24 cellular contexts compared by ENCODE assay signal in genomic region chr3:120823156-120823555, GRCh38.
"Had no signal": no experiment of that assay in that cellular context is flagged by ENCODE, and none has a peak within 500 bp of the region (broad histone marks: within the 10 kb centered on the region; RNA-seq: fewer than 3 reads in every experiment).

No MANE protein-coding gene starts in this region.

- H3K27me3 ChIP-seq: ascending aorta, breast epithelium, neutrophil, ovary, upper lobe of right lung had no signal

- H3K27ac Mint-ChIP-seq: activated CD4-positive, alpha-beta T cell treated with anti-CD3 and anti-CD28 coated beads, Interleukin-2, amount 10 ng/mL, durations not matched to agents 7 days and 5 days; activated CD8-positive, alpha-beta T cell treated with anti-CD3 and anti-CD28 coated beads, Interleukin-2, amount 10 ng/mL, durations not matched to agents 7 days and 5 days; activated naive CD4-positive, alpha-beta T cell treated with anti-CD3 and anti-CD28 coated beads, Interleukin-2, amount 50 U/mL, for 72 hours; activated T-helper 17 cell treated with anti-CD3 and anti-CD28 coated beads, Interleukin-2, amount 50 U/mL, for 72 hours; dendritic cell treated with granulocyte-macrophage colony-stimulating factor and Interleukin-4, amounts not matched to agents 40 ng/mL and 50 ng/mL, for 4 days; natural killer cell treated with Interleukin-12 subunit alpha and Interleukin-12 subunit beta and Interleukin-15 and Interleukin-18, amount 100 ng/mL, for 72 hours had no signal

- H3K9me3 ChIP-seq: ascending aorta, breast epithelium, neutrophil, ovary, prostate gland, upper lobe of right lung had no signal

- H3K9me3 Mint-ChIP-seq: activated CD4-positive, alpha-beta T cell treated with anti-CD3 and anti-CD28 coated beads, Interleukin-2, amount 10 ng/mL, durations not matched to agents 7 days and 5 days; activated naive CD4-positive, alpha-beta T cell treated with anti-CD3 and anti-CD28 coated beads, Interleukin-2, amount 50 U/mL, for 72 hours; activated T-helper 17 cell treated with anti-CD3 and anti-CD28 coated beads, Interleukin-2, amount 50 U/mL, for 72 hours; dendritic cell treated with granulocyte-macrophage colony-stimulating factor and Interleukin-4, amounts not matched to agents 40 ng/mL and 50 ng/mL, for 4 days; natural killer cell treated with Interleukin-12 subunit alpha and Interleukin-12 subunit beta and Interleukin-15 and Interleukin-18, amount 100 ng/mL, for 72 hours had no signal

- H3K4me3 Mint-ChIP-seq: activated CD4-positive, alpha-beta T cell treated with anti-CD3 and anti-CD28 coated beads, Interleukin-2, amount 10 ng/mL, durations not matched to agents 7 days and 5 days; activated CD8-positive, alpha-beta T cell treated with anti-CD3 and anti-CD28 coated beads, Interleukin-2, amount 10 ng/mL, durations not matched to agents 7 days and 5 days; activated T-helper 17 cell treated with anti-CD3 and anti-CD28 coated beads, Interleukin-2, amount 50 U/mL, for 72 hours; dendritic cell treated with granulocyte-macrophage colony-stimulating factor and Interleukin-4, amounts not matched to agents 40 ng/mL and 50 ng/mL, for 4 days; natural killer cell treated with Interleukin-12 subunit alpha and Interleukin-12 subunit beta and Interleukin-15 and Interleukin-18, amount 100 ng/mL, for 72 hours had no signal

- H3K36me3 ChIP-seq: ascending aorta, breast epithelium, neutrophil, ovary, prostate gland, upper lobe of right lung, WERI-Rb-1 had no signal

- DNase-seq: activated CD4-positive, alpha-beta T cell treated with anti-CD3 and anti-CD28 coated beads, Interleukin-2, amount 10 ng/mL, durations not matched to agents 7 days and 5 days; activated CD4-positive, CD25-positive, alpha-beta regulatory T cell treated with anti-CD3 and anti-CD28 coated beads, Interleukin-2, amount 50 U/mL, for 72 hours; activated CD8-positive, alpha-beta T cell treated with anti-CD3 and anti-CD28 coated beads, Interleukin-2, amount 10 ng/mL, durations not matched to agents 7 days and 5 days; activated T-cell treated with anti-CD3 and anti-CD28 coated beads, Interleukin-2, amount 50 U/mL, for 1 hour; effector CD4-positive, alpha-beta T cell; erythroblast; foreskin keratinocyte; kidney glomerular epithelial cell; left ventricle myocardium superior; mammary epithelial cell; midbrain; ovary; stimulated activated CD4-positive, alpha-beta T cell treated with anti-CD3 and anti-CD28 coated beads, Interleukin-4, amount 100 ng/mL, for 24 hours; stimulated activated naive CD8-positive, alpha-beta T cell treated with anti-CD3 and anti-CD28 coated beads, Interleukin-15, Interleukin-2, amounts not matched to agents 100 U/mL and 50 U/mL, for 24 hours; upper lobe of right lung; WERI-Rb-1 had no signal

- H3K4me3 ChIP-seq: ascending aorta, breast epithelium, ovary, prostate gland, upper lobe of right lung had no signal

- ATAC-seq: activated CD8-positive, alpha-beta T cell treated with anti-CD3 and anti-CD28 coated beads, Interleukin-2, amount 10 ng/mL, durations not matched to agents 7 days and 5 days; activated naive CD4-positive, alpha-beta T cell treated with anti-CD3 and anti-CD28 coated beads, Interleukin-2, amount 50 U/mL, for 72 hours; activated T-helper 17 cell treated with anti-CD3 and anti-CD28 coated beads, Interleukin-2, amount 50 U/mL, for 72 hours; foreskin keratinocyte; left ventricle myocardium superior; natural killer cell treated with Interleukin-12 subunit alpha and Interleukin-12 subunit beta and Interleukin-15 and Interleukin-18, amount 100 ng/mL, for 72 hours; stimulated activated naive CD8-positive, alpha-beta T cell treated with anti-CD3 and anti-CD28 coated beads, Interleukin-15, Interleukin-2, amounts not matched to agents 100 U/mL and 50 U/mL, for 24 hours; upper lobe of right lung had no signal

- H3K36me3 Mint-ChIP-seq: activated naive CD4-positive, alpha-beta T cell treated with anti-CD3 and anti-CD28 coated beads, Interleukin-2, amount 50 U/mL, for 72 hours; natural killer cell treated with Interleukin-12 subunit alpha and Interleukin-12 subunit beta and Interleukin-15 and Interleukin-18, amount 100 ng/mL, for 72 hours had no signal

- H3K4me1 Mint-ChIP-seq: activated CD4-positive, alpha-beta T cell treated with anti-CD3 and anti-CD28 coated beads, Interleukin-2, amount 10 ng/mL, durations not matched to agents 7 days and 5 days; activated T-helper 17 cell treated with anti-CD3 and anti-CD28 coated beads, Interleukin-2, amount 50 U/mL, for 72 hours had no signal
